In genomic region chr5:149271195-149271716, GRCh38 we compare ENCODE assay signal across 9 cellular contexts. TPM values are rescaled to one million over a fixed set of nuclear protein-coding genes. Genes with fewer than 3 reads are reported as not detected.
DNase-seq lines count a peak whose midpoint lies in the region; ATAC-seq lines count a peak whose summit lies in the region.
"Had no signal": no experiment of that assay in that cellular context is flagged by ENCODE, and none has a peak within 500 bp of the region (broad histone marks: within the 10 kb centered on the region; RNA-seq: fewer than 3 reads in every experiment).

No MANE protein-coding gene starts in this region.

- H3K4me3 Mint-ChIP-seq in immature natural killer cell, result peak overlapping the region; percentile 7 to 61 (median 38)
- peak overlapping the region; percentile 75 to 90 for H3K4me3 Mint-ChIP-seq in stimulated activated naive CD8-positive, alpha-beta T cell treated with anti-CD3 and anti-CD28 coated beads, Interleukin-15, amount 100 ng/mL, for 72 hours

- DNase-seq in NCI-H2227 (lab: John Stamatoyannopoulos, UW; ENCODE audit: unreplicated experiment), result peak; percentile 50
- DNase-seq in NCI-H2227 treated with DMSO at 0.1 percent for 48 hours (lab: John Stamatoyannopoulos, UW), result no peak
- DNase-seq in activated naive CD4-positive, alpha-beta T cell treated with anti-CD3 and anti-CD28 coated beads, Interleukin-2, amount 50 U/mL, for 16 hours, result peak; percentile 16
- no peak for DNase-seq in immature natural killer cell
- DNase-seq in stimulated activated naive CD8-positive, alpha-beta T cell treated with anti-CD3 and anti-CD28 coated beads, Interleukin-15, amount 100 ng/mL, for 72 hours, result peak in 1 of 2 donors; percentile 12
- DNase-seq in NCI-H2107 (lab: John Stamatoyannopoulos, UW), result no peak
- DNase-seq in NCI-H2196 (lab: John Stamatoyannopoulos, UW; ENCODE audit: unreplicated experiment), result no peak
- DNase-seq: NCI-H524 treated with DMSO at 0.1 percent for 48 hours had no signal

- H3K36me3 Mint-ChIP-seq in immature natural killer cell, result peaks cover 0 to 9% (median 5%) of the 10 kb centered on the region in 3 donors

- no peak overlapping the region for H3K27ac Mint-ChIP-seq in immature natural killer cell
- peak overlapping the region in 1 of 2 donors; percentile 83 for H3K27ac Mint-ChIP-seq in stimulated activated naive CD8-positive, alpha-beta T cell treated with anti-CD3 and anti-CD28 coated beads, Interleukin-15, amount 100 ng/mL, for 72 hours

- peaks cover 0 to 20% (median 2%) of the 10 kb centered on the region in 6 donors for H3K9me3 Mint-ChIP-seq in immature natural killer cell
- H3K9me3 Mint-ChIP-seq in stimulated activated naive CD8-positive, alpha-beta T cell treated with anti-CD3 and anti-CD28 coated beads, Interleukin-15, amount 100 ng/mL, for 72 hours, result no peaks in the 10 kb centered on the region

- peaks cover 9 to 34% (median 10%) of the 10 kb centered on the region in 3 donors for H3K27me3 Mint-ChIP-seq in immature natural killer cell (ENCODE audit: low read depth in 3 of 3)
- peaks cover 46% of the 10 kb centered on the region for H3K27me3 Mint-ChIP-seq in stimulated activated naive CD8-positive, alpha-beta T cell treated with anti-CD3 and anti-CD28 coated beads, Interleukin-15, amount 100 ng/mL, for 72 hours

- H3K4me1 Mint-ChIP-seq in immature natural killer cell, result peaks cover 6 to 7% of the 10 kb centered on the region in 2 donors
- peaks cover 15% of the 10 kb centered on the region for H3K4me1 Mint-ChIP-seq in stimulated activated naive CD8-positive, alpha-beta T cell treated with anti-CD3 and anti-CD28 coated beads, Interleukin-15, amount 100 ng/mL, for 72 hours

- no peak for ATAC-seq in stimulated activated naive CD8-positive, alpha-beta T cell treated with anti-CD3 and anti-CD28 coated beads, Interleukin-15, amount 100 ng/mL, for 72 hours
- no peak for ATAC-seq in GM21576 (IDR thresholded peaks at IDR 0.05; ENCODE audit: unreplicated experiment)

RNA-seq across cellular contexts. Expression of gene AFAP1L1, which starts 0.4 kb away (rescaled TPM):
- under 1 TPM in 2 of 3 donors, not detected in 1; 0.28 to 0.83 TPM for polyA plus RNA-seq in immature natural killer cell

Comparison
In these comparisons a context has a peak if more than half of its experiments do, and no peak if none do; other contexts are left out.
1. DNase-seq: peak in NCI-H2227 (single experiment) and activated naive CD4-positive, alpha-beta T cell treated with anti-CD3 and anti-CD28 coated beads, Interleukin-2, amount 50 U/mL, for 16 hours (single experiment); none in NCI-H2227 treated with DMSO at 0.1 percent for 48 hours (single experiment), immature natural killer cell (0 of 3), NCI-H2107 (single experiment) and NCI-H2196 (single experiment).